14 cellular contexts compared by ENCODE assay signal in the genomic region with DNA sequence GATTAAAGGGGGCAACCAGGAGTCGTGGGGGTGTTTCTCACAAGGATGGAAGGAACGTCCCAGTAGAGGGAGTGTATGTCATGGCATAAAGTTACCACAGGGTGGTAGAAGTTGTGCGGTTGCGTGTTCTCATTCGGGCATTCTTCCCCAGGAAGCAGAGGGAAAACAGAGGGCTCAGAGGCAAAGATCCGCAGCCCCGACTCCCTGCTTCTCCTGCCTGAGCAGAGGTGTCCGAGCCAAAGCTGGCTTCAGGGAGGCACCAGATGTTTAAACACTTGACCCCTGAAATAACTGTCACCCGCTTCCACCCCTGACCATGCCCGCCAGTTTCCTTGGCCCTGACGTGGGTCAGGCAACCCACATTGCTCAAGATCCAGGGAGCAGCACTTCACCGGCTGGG.
DNase-seq lines count a peak whose midpoint lies in the region; ATAC-seq, FAIRE-seq and TF ChIP-seq lines count a peak whose summit lies in the region.
"Had no signal": no experiment of that assay in that cellular context is flagged by ENCODE, and none has a peak within 500 bp of the region (broad histone marks: within the 10 kb centered on the region; RNA-seq: fewer than 3 reads in every experiment).

No MANE protein-coding gene starts in this region.

- H3K36me3 ChIP-seq in brain microvascular endothelial cell (replicated peaks) (no peaks in the 10 kb centered on the region), HepG2 (replicated peaks in 1 of 2; ENCODE audit: control insufficient read depth in 1 of 2, insufficient read depth in 2 of 2, low read length in 2 of 2) (no peaks in the 10 kb centered on the region)
- H3K36me3 ChIP-seq: esophagus squamous epithelium had no signal

- H3K27ac ChIP-seq in AG04450 (ENCODE audit: low read depth, low read length) (no peak overlapping the region), brain microvascular endothelial cell (no peak overlapping the region), HepG2 (ENCODE audit: extremely low read length, insufficient read depth, low read length) (no peak overlapping the region)
- H3K27ac ChIP-seq: esophagus squamous epithelium had no signal

- FAIRE-seq in HepG2 (lab: Jason Lieb, UNC), result no peak
- FAIRE-seq: GM12891 had no signal

- intact Hi-C loops in HepG2 (cut with micrococcal nuclease; ENCODE audit: unreplicated experiment), result loop anchor here (2.0 kb wide), 1 partner anchor 91 kb away; no protein-coding TSS in a partner anchor

- CTCF ChIA-PET in AG04450 (lab: Charles Lee), result interaction anchor here (0.6 kb wide), 1 partner anchor 1388 kb away, joined by 3 read pairs; no protein-coding TSS in a partner anchor
- CTCF ChIA-PET in HepG2 (lab: Yijun Ruan, JAX; ENCODE audit: low intra/inter-chr PET ratio, low total read pairs), result interaction anchor here (1.3 kb wide), 1 partner anchor 101 kb away, joined by 3 read pairs; no protein-coding TSS in a partner anchor

- TF ChIP-seq POLR2A in HepG2 (IDR thresholded peaks at IDR 0.05; ENCODE audit: insufficient read depth in 1 of 2, low read depth in 2 of 2, low read length in 2 of 2) (no peak), GM18505 (IDR thresholded peaks at IDR 0.05; ENCODE audit: borderline replicate concordance, extremely low read depth, insufficient read depth, insufficient read length) (no peak)

- no peak overlapping the region for H2AFZ ChIP-seq in HepG2 (ENCODE audit: low read length)

- 19% methylated on average over 9 of the region's 12 CpGs for WGBS in HepG2 (ENCODE audit: low lambda C conversion rate)

- 0 out of 2 replicates have a peak, but pooled peaks have one; percentile 17 for TF ChIP-seq CTCF in AG04450 (IDR thresholded peaks at IDR 0.05; ENCODE audit: low read depth, low read length)
- peak; percentile 50 for TF ChIP-seq CTCF in brain microvascular endothelial cell (IDR thresholded peaks at IDR 0.05; ENCODE audit: low read depth, low read length, missing control alignments)
- peak; percentile 29 for TF ChIP-seq CTCF in HepG2 (CRISPR knock-in tag; IDR thresholded peaks at IDR 0.05)

- H3K4me2 ChIP-seq in HepG2 (ENCODE audit: low read depth, low read length), result no peak overlapping the region

- H3K9me3 ChIP-seq in AG04450 (ENCODE audit: control insufficient read depth, insufficient read depth, low read length) (no peaks in the 10 kb centered on the region), HepG2 (ENCODE audit: low read length) (no peaks in the 10 kb centered on the region)
- H3K9me3 ChIP-seq: esophagus squamous epithelium had no signal

- POLR2A ChIA-PET in AG04450 (lab: Yijun Ruan, JAX), result no interaction called here
- POLR2A ChIA-PET in HepG2 (lab: Yijun Ruan, JAX), result no interaction called here

- no peaks in the 10 kb centered on the region for H3K79me2 ChIP-seq in HepG2 (ENCODE audit: insufficient read depth, low read length)

- H3K27me3 ChIP-seq in AG04450 (ENCODE audit: control insufficient read depth, insufficient read depth, low read length) (peaks cover 10% of the 10 kb centered on the region), brain microvascular endothelial cell (replicated peaks) (no peaks in the 10 kb centered on the region), HepG2 (ENCODE audit: control insufficient read depth in 1 of 2, insufficient read depth in 2 of 2, low read length in 2 of 2) (peaks cover 0 to 16% of the 10 kb centered on the region in 2 experiments; a peak in 3 of 5 replicates)

- H3K4me1 ChIP-seq in HepG2 (ENCODE audit: insufficient read depth, low read length), result no peaks in the 10 kb centered on the region
- H3K4me1 ChIP-seq: esophagus squamous epithelium had no signal

- DNase-seq in AG04450 (ENCODE audit: low read depth, low spot score), result no peak
- DNase-seq in HT-29 (ENCODE audit: low spot score), result peak; percentile 8
- DNase-seq in brain microvascular endothelial cell, result peak; percentile 11
- DNase-seq in HepG2 (ENCODE audit: low spot score), result peak; percentile 8
- no peak for DNase-seq in stimulated activated CD4-positive, alpha-beta T cell treated with anti-CD3 and anti-CD28 coated beads, Interleukin-2, amount 100 ng/mL, for 48 hours
- no peak for DNase-seq in EL
- DNase-seq: activated CD8-positive, alpha-beta memory T cell treated with anti-CD3 and anti-CD28 coated beads, Interleukin-2, amount 10 ng/mL, durations not matched to agents 7 days and 5 days; amygdala; esophagus squamous epithelium; midbrain; T-cell had no signal

- no peak for TF ChIP-seq RAD21 in HepG2 (CRISPR knock-in tag; IDR thresholded peaks at IDR 0.05)

- H3K4me3 ChIP-seq in AG04450 (ENCODE audit: low read depth, low read length) (no peak overlapping the region), brain microvascular endothelial cell (ENCODE audit: low read depth, low read length) (no peak overlapping the region), HepG2 (replicated peaks in 1 of 3; ENCODE audit: insufficient read depth in 1 of 3, low read depth in 2 of 3, low read length in 3 of 3) (no peak overlapping the region)
- H3K4me3 ChIP-seq: esophagus squamous epithelium had no signal

- in situ Hi-C loops in brain microvascular endothelial cell (cut with HindIII; ENCODE audit: low pct_ligation_motif_present, low sequenced_read_pairs), result no loop called here
- in situ Hi-C loops in HepG2 (cut with HindIII; ENCODE audit: extremely low pct_ligation_motif_present, low pct_unique_long_range_greater_than_20kb), result no loop called here

- ATAC-seq in HepG2 (peak; percentile 95), HG02938 (IDR thresholded peaks at IDR 0.05; ENCODE audit: unreplicated experiment) (no peak), GM18505 (IDR thresholded peaks at IDR 0.05; ENCODE audit: unreplicated experiment) (no peak)
- ATAC-seq: activated CD8-positive, alpha-beta memory T cell treated with anti-CD3 and anti-CD28 coated beads, Interleukin-2, amount 10 ng/mL, durations not matched to agents 7 days and 5 days; T-cell had no signal

- H4K20me1 ChIP-seq in HepG2 (ENCODE audit: insufficient read depth, low read length), result no peaks in the 10 kb centered on the region

- no peak overlapping the region for H3K9ac ChIP-seq in HepG2 (ENCODE audit: insufficient read depth, low read depth, low read length)

- no TSS peak for BruUV-seq in HepG2 (replicated peaks; lab: Mats Ljungman, UMichigan)

- TF ChIP-seq EP300 in HepG2 (IDR thresholded peaks at IDR 0.05; ENCODE audit: low read depth in 2 of 2, low read length in 2 of 2), result no peak
- no peak for TF ChIP-seq EP300 in HepG2 (CRISPR knock-in tag; IDR thresholded peaks at IDR 0.05; ENCODE audit: borderline replicate concordance)

TF ChIP-seq in HepG2, 621 proteins besides CTCF, POLR2A, EP300 and RAD21:
- TF ChIP-seq EZH2 (conservative IDR thresholded peaks at IDR 0.05; ENCODE audit: low read depth, low read length), result 0 out of 2 replicates have a peak, but pooled peaks have one; percentile 59
- TF ChIP-seq SMC3 (IDR thresholded peaks at IDR 0.05; ENCODE audit: low read length), result peak; percentile 35; the same call in 1 of the 2 replicates
- no peak for TF ChIP-seq KMT2A (CRISPR knock-in tag; IDR thresholded peaks at IDR 0.05)
- TF ChIP-seq STAG1 (CRISPR knock-in tag; IDR thresholded peaks at IDR 0.05), result peak; percentile 40
- TF ChIP-seq ZNF703 (CRISPR knock-in tag; IDR thresholded peaks at IDR 0.05; ENCODE audit: borderline replicate concordance), result no peak

Comparison
In these comparisons a context has a peak if more than half of its experiments do, and no peak if none do; other contexts are left out.
1. DNase-seq: peak in HT-29 (single experiment), brain microvascular endothelial cell (single experiment) and HepG2 (single experiment); none in AG04450 (single experiment), stimulated activated CD4-positive, alpha-beta T cell treated with anti-CD3 and anti-CD28 coated beads, Interleukin-2, amount 100 ng/mL, for 48 hours (0 of 2) and EL (single experiment).
2. Peak in every context shown above with its lines, with median percentiles within 50 percentile points of each other: CTCF ChIP-seq.